28 cellular contexts compared by ENCODE assay signal in genomic region chr2:127188797-127189196, GRCh38. TPM values are rescaled to one million over a fixed set of nuclear protein-coding genes. Genes with fewer than 3 reads are reported as not detected.
DNase-seq lines count a peak whose midpoint lies in the region; ATAC-seq, FAIRE-seq and TF ChIP-seq lines count a peak whose summit lies in the region.
"Had no signal": no experiment of that assay in that cellular context is flagged by ENCODE, and none has a peak within 500 bp of the region (broad histone marks: within the 10 kb centered on the region; RNA-seq: fewer than 3 reads in every experiment).

No MANE protein-coding gene starts in this region.

- ATAC-seq in activated CD8-positive, alpha-beta memory T cell treated with anti-CD3 and anti-CD28 coated beads, Interleukin-2, amount 10 ng/mL, durations not matched to agents 7 days and 5 days: no peak
- ATAC-seq: A549, GM12878, HCT116 had no signal

- H3K36me3 ChIP-seq in astrocyte (ENCODE audit: insufficient read depth, low read length) (no peaks in the 10 kb centered on the region), spleen (no peaks in the 10 kb centered on the region)
- H3K36me3 ChIP-seq: BE2C; BLaER1 treated with 17β-estradiol and CSF1 and Interleukin-3, amounts not matched to agents 10 nM and 100 nM had no signal

- peak; percentile 2 for DNase-seq in activated CD8-positive, alpha-beta memory T cell treated with anti-CD3 and anti-CD28 coated beads, Interleukin-2, amount 10 ng/mL, durations not matched to agents 7 days and 5 days
- no peak for DNase-seq in activated CD8-positive, alpha-beta memory T cell treated with anti-CD3 and anti-CD28 coated beads, Interleukin-2, amount 50 U/mL, for 4 hours
- no peak for DNase-seq in astrocyte (ENCODE audit: low read depth)
- DNase-seq in osteocyte (ENCODE audit: extremely low spot score, unreplicated experiment): peak; percentile 27
- DNase-seq in spleen: peak; percentile 33
- no peak for DNase-seq in frontal cortex (ENCODE audit: low spot score in 2 of 2)
- DNase-seq in NCI-H1417 treated with DMSO at 0.1 percent for 48 hours (lab: John Stamatoyannopoulos, UW): no peak
- no peak for DNase-seq in NCI-H1417 (lab: John Stamatoyannopoulos, UW)
- DNase-seq: 8988T; ACHN; AML-193; BE2C; CD4-positive, alpha-beta T cell; CD8-positive, alpha-beta memory T cell; DMS 273 treated with DMSO at 0.1 percent for 48 hours; DMS79; EL; GDM1; GM23248; H7 had no signal

- no peak overlapping the region for H2AFZ ChIP-seq in astrocyte (ENCODE audit: low read depth, low read length)
- H2AFZ ChIP-seq: GM23248 had no signal

- no peak for FAIRE-seq in astrocyte (lab: Jason Lieb, UNC)
- no peak for FAIRE-seq in frontal cortex (lab: Jason Lieb, UNC)
- FAIRE-seq: A549, D721Med, GM12878, GM19239, H1 had no signal

- CTCF ChIA-PET in activated CD8-positive, alpha-beta memory T cell treated with anti-CD3 and anti-CD28 coated beads, Interleukin-2, amount 10 ng/mL, durations not matched to agents 7 days and 5 days (lab: Charles Lee): no interaction called here

- H3K79me2 ChIP-seq in astrocyte (ENCODE audit: insufficient read depth, low read length): no peaks in the 10 kb centered on the region

- H3K4me1 ChIP-seq in astrocyte (ENCODE audit: insufficient read depth, low read length): peaks cover 8% of the 10 kb centered on the region
- peaks cover 0 to 6% (median 2%) of the 10 kb centered on the region in 6 donors for H3K4me1 ChIP-seq in spleen
- H3K4me1 ChIP-seq: A549, BE2C had no signal

- peaks cover 6% of the 10 kb centered on the region for H3K4me1 Mint-ChIP-seq in activated CD8-positive, alpha-beta memory T cell treated with anti-CD3 and anti-CD28 coated beads, Interleukin-2, amount 10 ng/mL, durations not matched to agents 7 days and 5 days
- H3K4me1 Mint-ChIP-seq in astrocyte (ENCODE audit: low read depth, unreplicated experiment) (peaks cover 4% of the 10 kb centered on the region), osteocyte (ENCODE audit: unreplicated experiment) (peaks cover 18% of the 10 kb centered on the region)

- H3K9ac ChIP-seq in astrocyte (ENCODE audit: low read length): no peak overlapping the region
- H3K9ac ChIP-seq: BLaER1 treated with 17β-estradiol and CSF1 and Interleukin-3, amounts not matched to agents 10 nM and 100 nM; GM23248 had no signal

- H3K27me3 ChIP-seq in astrocyte (ENCODE audit: insufficient read depth, low read length): no peaks in the 10 kb centered on the region
- peaks cover 0 to 36% (median 0%) of the 10 kb centered on the region in 7 donors for H3K27me3 ChIP-seq in spleen (replicated peaks in 1 of 7)
- H3K27me3 ChIP-seq: BE2C; BLaER1 treated with 17β-estradiol and CSF1 and Interleukin-3, amounts not matched to agents 10 nM and 100 nM had no signal

- no peak for TF ChIP-seq CTCF in astrocyte (IDR thresholded peaks at IDR 0.05; ENCODE audit: insufficient read depth, low read depth, low read length)
- TF ChIP-seq CTCF in osteocyte (IDR thresholded peaks at IDR 0.05): no peak
- TF ChIP-seq CTCF in spleen (IDR thresholded peaks at IDR 0.05 in 8 of 11, conservative IDR thresholded peaks at IDR 0.05 in 3 of 11): no peak

- peaks cover 23% of the 10 kb centered on the region for H3K27me3 Mint-ChIP-seq in activated CD8-positive, alpha-beta memory T cell treated with anti-CD3 and anti-CD28 coated beads, Interleukin-2, amount 10 ng/mL, durations not matched to agents 7 days and 5 days
- H3K27me3 Mint-ChIP-seq in astrocyte (ENCODE audit: low read depth, unreplicated experiment) (no peaks in the 10 kb centered on the region), osteocyte (ENCODE audit: unreplicated experiment) (no peaks in the 10 kb centered on the region)

- H3K9me3 ChIP-seq in astrocyte (ENCODE audit: insufficient read depth, low read depth, low read length) (no peaks in the 10 kb centered on the region), spleen (peaks cover 0 to 9% (median 0%) of the 10 kb centered on the region in 8 donors)
- H3K9me3 ChIP-seq: A549, BE2C had no signal

- no peak overlapping the region for H3K4me3 ChIP-seq in astrocyte (ENCODE audit: insufficient read depth, low read depth, low read length)
- no peak overlapping the region for H3K4me3 ChIP-seq in spleen
- H3K4me3 ChIP-seq: A549; BLaER1 treated with 17β-estradiol and CSF1 and Interleukin-3, amounts not matched to agents 10 nM and 100 nM; GM12878; GM23248 had no signal

- H3K4me2 ChIP-seq in astrocyte (ENCODE audit: low read length): no peak overlapping the region
- H3K4me2 ChIP-seq: A549; BLaER1 treated with 17β-estradiol and CSF1 and Interleukin-3, amounts not matched to agents 10 nM and 100 nM had no signal

- no peaks in the 10 kb centered on the region for H4K20me1 ChIP-seq in astrocyte (ENCODE audit: insufficient read depth, low read length)
- H4K20me1 ChIP-seq: BLaER1 treated with 17β-estradiol and CSF1 and Interleukin-3, amounts not matched to agents 10 nM and 100 nM had no signal

- H3K27ac ChIP-seq in astrocyte (ENCODE audit: low read depth, low read length) (no peak overlapping the region), spleen (no peak overlapping the region)
- H3K27ac ChIP-seq: A549; BLaER1 treated with 17β-estradiol and CSF1 and Interleukin-3, amounts not matched to agents 10 nM and 100 nM; GM23248 had no signal

- no peak overlapping the region for H3K4me3 Mint-ChIP-seq in activated CD8-positive, alpha-beta memory T cell treated with anti-CD3 and anti-CD28 coated beads, Interleukin-2, amount 10 ng/mL, durations not matched to agents 7 days and 5 days
- H3K4me3 Mint-ChIP-seq in astrocyte (ENCODE audit: unreplicated experiment) (no peak overlapping the region), osteocyte (ENCODE audit: unreplicated experiment) (no peak overlapping the region)
- H3K4me3 Mint-ChIP-seq: CD14-positive monocyte; CD4-positive, alpha-beta T cell; CD8-positive, alpha-beta memory T cell had no signal

- H3K9me3 Mint-ChIP-seq in activated CD8-positive, alpha-beta memory T cell treated with anti-CD3 and anti-CD28 coated beads, Interleukin-2, amount 10 ng/mL, durations not matched to agents 7 days and 5 days (ENCODE audit: low read depth): no peaks in the 10 kb centered on the region
- peaks cover 5% of the 10 kb centered on the region for H3K9me3 Mint-ChIP-seq in astrocyte (ENCODE audit: unreplicated experiment)
- H3K9me3 Mint-ChIP-seq in osteocyte (ENCODE audit: unreplicated experiment): no peaks in the 10 kb centered on the region

- TF ChIP-seq POLR2A in spleen (IDR thresholded peaks at IDR 0.05): no peak

- intact Hi-C loops in spleen (cut with DNase I; ENCODE audit: low total_unique reads): no loop called here

- no peak overlapping the region for H3K27ac Mint-ChIP-seq in activated CD8-positive, alpha-beta memory T cell treated with anti-CD3 and anti-CD28 coated beads, Interleukin-2, amount 10 ng/mL, durations not matched to agents 7 days and 5 days
- peak overlapping the region; percentile 41 for H3K27ac Mint-ChIP-seq in astrocyte (ENCODE audit: unreplicated experiment)
- no peak overlapping the region for H3K27ac Mint-ChIP-seq in osteocyte (ENCODE audit: unreplicated experiment)
- H3K27ac Mint-ChIP-seq: CD4-positive, alpha-beta T cell; CD8-positive, alpha-beta memory T cell had no signal

- 87 to 94% (median 89%) methylated on average over 8 of the region's 8 CpGs for WGBS in spleen, 5 donors

- no peaks in the 10 kb centered on the region for H3K36me3 Mint-ChIP-seq in activated CD8-positive, alpha-beta memory T cell treated with anti-CD3 and anti-CD28 coated beads, Interleukin-2, amount 10 ng/mL, durations not matched to agents 7 days and 5 days
- H3K36me3 Mint-ChIP-seq in astrocyte (ENCODE audit: low read depth, unreplicated experiment) (peaks cover 30% of the 10 kb centered on the region), osteocyte (ENCODE audit: unreplicated experiment) (peaks cover 47% of the 10 kb centered on the region)
- H3K36me3 Mint-ChIP-seq: CD14-positive monocyte; CD8-positive, alpha-beta memory T cell had no signal

RNA-seq across cellular contexts. Expression of gene CYP27C1, which starts 31.3 kb away (rescaled TPM):
- total RNA-seq in activated CD8-positive, alpha-beta memory T cell treated with anti-CD3 and anti-CD28 coated beads, Interleukin-2, amount 10 ng/mL, durations not matched to agents 7 days and 5 days: not detected
- total RNA-seq in astrocyte (4.4 and 5.7 TPM in 2 replicates), osteocyte (21.9 and 24.9 TPM in 2 replicates), spleen (under 1 TPM in 5 of 7 donors, not detected in 2; 0.07 to 0.36 (median 0.19) TPM), frontal cortex (2.4 TPM)
- under 1 TPM; 0.10 to 0.33 (median 0.23) TPM for polyA plus RNA-seq in spleen
- total RNA-seq: CD4-positive, alpha-beta T cell; CD8-positive, alpha-beta memory T cell; GM12878 had no signal
- polyA plus RNA-seq: CD14-positive monocyte; CD8-positive, alpha-beta memory T cell; GM12878 had no signal

Comparison
In these comparisons a context has a peak if more than half of its experiments do, and no peak if none do; other contexts are left out.
1. DNase-seq: peak in activated CD8-positive, alpha-beta memory T cell treated with anti-CD3 and anti-CD28 coated beads, Interleukin-2, amount 10 ng/mL, durations not matched to agents 7 days and 5 days (single experiment), osteocyte (single experiment) and spleen (single experiment); none in activated CD8-positive, alpha-beta memory T cell treated with anti-CD3 and anti-CD28 coated beads, Interleukin-2, amount 50 U/mL, for 4 hours (single experiment), astrocyte (single experiment), frontal cortex (0 of 2), NCI-H1417 treated with DMSO at 0.1 percent for 48 hours (single experiment) and NCI-H1417 (0 of 3).